ENCODE assay signal across 29 cellular contexts in the genomic region with DNA sequence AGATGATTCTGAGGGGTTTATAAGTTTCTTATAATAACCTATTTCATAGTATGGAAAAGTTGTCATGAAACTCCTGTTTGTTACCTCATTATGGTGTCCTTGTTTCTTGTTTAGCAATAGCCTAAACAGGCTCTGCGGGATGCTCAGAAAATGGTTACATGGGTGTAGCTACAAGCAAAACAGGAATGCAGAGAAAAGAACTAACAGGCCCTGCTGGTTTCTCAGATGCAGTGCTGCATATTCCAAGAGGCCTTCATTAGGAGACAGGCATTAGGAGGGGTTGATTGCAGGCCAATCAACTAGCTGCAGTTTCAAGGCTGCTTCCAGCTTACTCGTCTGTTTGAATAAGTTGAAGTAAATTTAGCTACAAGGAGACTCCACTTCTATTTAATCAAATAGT. TPM values are rescaled to one million over a fixed set of nuclear protein-coding genes. Genes with fewer than 3 reads are reported as not detected.
DNase-seq lines count a peak whose midpoint lies in the region; FAIRE-seq and TF ChIP-seq lines count a peak whose summit lies in the region.
"Had no signal": no experiment of that assay in that cellular context is flagged by ENCODE, and none has a peak within 500 bp of the region (broad histone marks: within the 10 kb centered on the region; RNA-seq: fewer than 3 reads in every experiment).

No MANE protein-coding gene starts in this region.

- no peaks in the 10 kb centered on the region for H3K23me2 ChIP-seq in H1 (ENCODE audit: low read depth, low read length)

- no peak overlapping the region for H3K56ac ChIP-seq in H1 (replicated peaks; ENCODE audit: insufficient read length, low read depth, low read length)

- H4K20me1 ChIP-seq in H1 (replicated peaks in 1 of 2; ENCODE audit: control insufficient read depth in 1 of 2, insufficient read depth in 2 of 2, low read length in 2 of 2), result no peaks in the 10 kb centered on the region

- FAIRE-seq in H1 (lab: Jason Lieb, UNC), result peak; percentile 57
- FAIRE-seq: GM18507, kidney had no signal

- H3K27ac ChIP-seq in HUES64 (ENCODE audit: low read depth, low read length), result peak overlapping the region; percentile 34; the same call in 1 of the 2 replicates
- H3K27ac ChIP-seq in H1 (ENCODE audit: low read depth, low read length), result no peak overlapping the region
- peak overlapping the region; percentile 32 for H3K27ac ChIP-seq in trophoblast cell (ENCODE audit: low read depth, low read length)
- no peak overlapping the region for H3K27ac ChIP-seq in esophagus muscularis mucosa (replicated peaks in 1 of 4)
- H3K27ac ChIP-seq: gastroesophageal sphincter, testis had no signal

- H2BK5ac ChIP-seq in H1 (ENCODE audit: low read depth, low read length) (no peak overlapping the region), trophoblast cell (ENCODE audit: low read depth, low read length, poor library complexity) (no peak overlapping the region)

- H3K79me1 ChIP-seq in H1 (ENCODE audit: low read depth, low read length) (no peaks in the 10 kb centered on the region), trophoblast cell (ENCODE audit: low read length) (peaks cover 3% of the 10 kb centered on the region)

- no peaks in the 10 kb centered on the region for H3K27me3 ChIP-seq in HUES64 (ENCODE audit: insufficient read depth, low read length)
- H3K27me3 ChIP-seq in H1 (replicated peaks in 1 of 4; ENCODE audit: control insufficient read depth in 3 of 4, extremely low read depth in 1 of 4, insufficient read depth in 3 of 4, low read length in 3 of 4), result no peaks in the 10 kb centered on the region
- H3K27me3 ChIP-seq in trophoblast cell (ENCODE audit: insufficient read depth, low read length), result no peaks in the 10 kb centered on the region
- H3K27me3 ChIP-seq in esophagus muscularis mucosa, result peaks cover 0 to 3% (median 0%) of the 10 kb centered on the region in 4 donors
- H3K27me3 ChIP-seq: gastroesophageal sphincter, testis had no signal

- peaks cover 48% of the 10 kb centered on the region for H3K4me1 ChIP-seq in HUES64 (ENCODE audit: insufficient read depth, low read length)
- H3K4me1 ChIP-seq in H1 (replicated peaks in 1 of 4; ENCODE audit: control insufficient read depth in 3 of 4, insufficient read depth in 4 of 4, low read length in 3 of 4), result peaks cover 2 to 12% (median 7%) of the 10 kb centered on the region in 4 experiments; a peak in 5 of 7 replicates
- H3K4me1 ChIP-seq in trophoblast cell (ENCODE audit: control insufficient read depth in 1 of 2, insufficient read depth in 2 of 2, low read length in 2 of 2), result peaks cover 0 to 2% of the 10 kb centered on the region in 2 experiments
- peaks cover 0 to 3% (median 0%) of the 10 kb centered on the region in 4 donors for H3K4me1 ChIP-seq in esophagus muscularis mucosa
- H3K4me1 ChIP-seq: testis had no signal

- TF ChIP-seq EP300 in H1 (IDR thresholded peaks at IDR 0.05; ENCODE audit: borderline replicate concordance in 1 of 2, low read depth in 2 of 2, low read length in 2 of 2) (no peak), esophagus muscularis mucosa (IDR thresholded peaks at IDR 0.05) (no peak)

- H3K4ac ChIP-seq in H1 (replicated peaks; ENCODE audit: insufficient read length, low read depth, low read length) (no peak overlapping the region), trophoblast cell (ENCODE audit: low read depth, low read length) (no peak overlapping the region)

- POLR2A ChIA-PET in H1 (lab: Charles Lee; ENCODE audit: partially characterized antibody), result interaction anchor here (1.5 kb wide), 1 partner anchor 10 kb away, joined by 4 read pairs; no protein-coding TSS in a partner anchor

- no peak overlapping the region for H2BK12ac ChIP-seq in H1 (ENCODE audit: low read depth, low read length)
- H2BK12ac ChIP-seq in trophoblast cell (ENCODE audit: low read length), result no peak overlapping the region

- H2AK5ac ChIP-seq in H1 (ENCODE audit: low read depth, low read length) (no peak overlapping the region), trophoblast cell (ENCODE audit: low read length) (no peak overlapping the region)

- TF ChIP-seq POLR2A in H1 (IDR thresholded peaks at IDR 0.05; ENCODE audit: control extremely low read depth in 1 of 2, low read depth in 2 of 2, low read length in 2 of 2) (no peak), esophagus muscularis mucosa (IDR thresholded peaks at IDR 0.05; ENCODE audit: low read depth) (no peak)

- peak overlapping the region; percentile 65; the same call in 1 of the 2 replicates for H3K18ac ChIP-seq in H1 (ENCODE audit: extremely low read depth, low read length)
- no peak overlapping the region for H3K18ac ChIP-seq in trophoblast cell (ENCODE audit: low read length)

- H4K91ac ChIP-seq in H1 (replicated peaks; ENCODE audit: insufficient read length, low read length) (no peak overlapping the region), trophoblast cell (ENCODE audit: low read depth, low read length) (no peak overlapping the region)

- 0 out of 4 replicates have a peak, but pooled peaks of 1 of the 2 experiments have one; percentile 1 for TF ChIP-seq RAD21 in H1 (IDR thresholded peaks at IDR 0.05 in 1 of 2, conservative IDR thresholded peaks at IDR 0.05 in 1 of 2; ENCODE audit: low read depth in 2 of 2, low read length in 2 of 2)

- no peak overlapping the region for H3K4me2 ChIP-seq in H1 (ENCODE audit: insufficient read depth in 1 of 2, low read depth in 2 of 2, low read length in 2 of 2)
- H3K4me2 ChIP-seq in trophoblast cell (ENCODE audit: low read length), result no peak overlapping the region

- no peak overlapping the region for H4K8ac ChIP-seq in H1 (ENCODE audit: extremely low read depth, insufficient read depth, low read length)
- no peak overlapping the region for H4K8ac ChIP-seq in trophoblast cell (ENCODE audit: low read depth, low read length)

- CTCF ChIA-PET in H1 (lab: Charles Lee; ENCODE audit: partially characterized antibody), result interaction anchor here (1.0 kb wide), 1 partner anchor 23 kb away, joined by 4 read pairs; no protein-coding TSS in a partner anchor

- H3K4me3 ChIP-seq in HUES64 (ENCODE audit: low read length) (no peak overlapping the region), H1 (ENCODE audit: extremely low read depth in 1 of 4, insufficient read depth in 2 of 4, low read depth in 3 of 4, low read length in 4 of 4) (no peak overlapping the region), trophoblast cell (ENCODE audit: low read depth, low read length) (no peak overlapping the region), esophagus muscularis mucosa (no peak overlapping the region)
- H3K4me3 ChIP-seq: gastroesophageal sphincter, testis had no signal

- WGBS in HUES64, result 59% methylated on average over 2 of the region's 2 CpGs
- WGBS in H1 (ENCODE audit: extremely low coverage in 1 of 2, insufficient coverage in 1 of 2, insufficient read length in 1 of 2, insufficient replicate concordance in 2 of 2, low coverage in 1 of 2, low lambda C conversion rate in 2 of 2, missing lambda C conversion rate in 1 of 2), 2 experiments, result 52% methylated on average over 2 of the region's 2 CpGs; no CpG with 5 or more reads in 1 of the 2 experiments
- no CpG with 5 or more reads among the region's 2 CpGs for WGBS in trophoblast cell (ENCODE audit: extremely low coverage, insufficient coverage, insufficient read length)
- 63% methylated on average over 2 of the region's 2 CpGs for WGBS in esophagus muscularis mucosa

- no peaks in the 10 kb centered on the region for H3K79me2 ChIP-seq in H1 (ENCODE audit: control insufficient read depth in 1 of 2, insufficient read depth in 2 of 2, low read length in 2 of 2)
- no peaks in the 10 kb centered on the region for H3K79me2 ChIP-seq in trophoblast cell (ENCODE audit: control insufficient read depth, insufficient read depth, low read length, poor library complexity)

- DNase-seq in H1 (ENCODE audit: low read depth in 1 of 2, low spot score in 2 of 2) (no peak), iPS DF 4.7 (ENCODE audit: extremely low read depth, low spot score) (peak; percentile 22), trophoblast cell (peak; percentile 85 to 94), NCI-H774 (lab: John Stamatoyannopoulos, UW) (no peak), NCI-H1092 (lab: John Stamatoyannopoulos, UW) (no peak), esophagus muscularis mucosa (ENCODE audit: extremely low spot score) (no peak)
- DNase-seq: ACHN; activated CD4-positive, alpha-beta memory T cell treated with anti-CD3 and anti-CD28 coated beads for 36 hours; activated CD4-positive, alpha-beta T cell treated with anti-CD3 and anti-CD28 coated beads for 1 hour; activated naive CD4-positive, alpha-beta T cell treated with Interleukin-2 at 50 U/mL for 16 hours; caudate nucleus; DMS 273 treated with DMSO at 0.1 percent for 48 hours; effector memory CD8-positive, alpha-beta T cell; kidney; left ventricle myocardium superior; midbrain; naive B cell; NCI-H1048; NCI-H187; NCI-H524; NK-92 treated with Interleukin-12 subunit alpha and Interleukin-12 subunit beta, amount 100 ng/mL, for 24 hours; nucleus accumbens; PC-3; stimulated activated CD8-positive, alpha-beta memory T cell treated with anti-CD3 and anti-CD28 coated beads, Interleukin-4, amount 100 ng/mL, for 48 hours; testis had no signal

- H3K36me3 ChIP-seq in HUES64 (ENCODE audit: insufficient read depth, low read length) (no peaks in the 10 kb centered on the region), H1 (ENCODE audit: control insufficient read depth in 2 of 4, insufficient read depth in 4 of 4, low read length in 3 of 4) (no peaks in the 10 kb centered on the region), trophoblast cell (ENCODE audit: control insufficient read depth in 1 of 2, insufficient read depth in 2 of 2, low read length in 2 of 2) (no peaks in the 10 kb centered on the region), esophagus muscularis mucosa (no peaks in the 10 kb centered on the region)
- H3K36me3 ChIP-seq: gastroesophageal sphincter had no signal

- H3K9me3 ChIP-seq in HUES64 (ENCODE audit: insufficient read depth, low read depth, low read length) (no peaks in the 10 kb centered on the region), H1 (ENCODE audit: insufficient read depth in 2 of 2, low read depth in 1 of 2, low read length in 1 of 2) (no peaks in the 10 kb centered on the region), trophoblast cell (ENCODE audit: insufficient read depth, low read depth, low read length) (no peaks in the 10 kb centered on the region), esophagus muscularis mucosa (no peaks in the 10 kb centered on the region)
- H3K9me3 ChIP-seq: gastroesophageal sphincter, testis had no signal

- H4K12ac ChIP-seq in trophoblast cell (ENCODE audit: low read depth, low read length), result no peak overlapping the region

- H3K14ac ChIP-seq in H1 (ENCODE audit: insufficient read length) (no peak overlapping the region), trophoblast cell (ENCODE audit: low read length) (no peak overlapping the region)

- H2AFZ ChIP-seq in H1 (ENCODE audit: low read length), result 0 out of 2 replicates have a peak overlapping the region, but pooled peaks have one; percentile 13
- H2AFZ ChIP-seq in trophoblast cell (ENCODE audit: insufficient read depth, low read length, poor library complexity), result no peak overlapping the region

- intact Hi-C loops in esophagus muscularis mucosa (cut with DNase I), result no loop called here

- H3K23ac ChIP-seq in H1 (ENCODE audit: insufficient read length) (no peak overlapping the region), trophoblast cell (ENCODE audit: low read length) (no peak overlapping the region)

- H3K9ac ChIP-seq in HUES64 (ENCODE audit: low read depth, low read length) (no peak overlapping the region), H1 (replicated peaks in 1 of 4; ENCODE audit: extremely low read depth in 1 of 4, low read depth in 3 of 4, low read length in 3 of 4) (no peak overlapping the region), trophoblast cell (ENCODE audit: low read length) (no peak overlapping the region)

- H2BK20ac ChIP-seq in H1 (ENCODE audit: low read length), result no peak overlapping the region

- H4K5ac ChIP-seq in H1 (ENCODE audit: insufficient read length, low read depth, low read length), result no peak overlapping the region

- no peak overlapping the region for H2BK120ac ChIP-seq in H1 (replicated peaks; ENCODE audit: low read depth, low read length)
- no peak overlapping the region for H2BK120ac ChIP-seq in trophoblast cell (ENCODE audit: insufficient read depth, low read length, poor library complexity)

- H2BK15ac ChIP-seq in H1 (ENCODE audit: low read length), result no peak overlapping the region

- no peak for TF ChIP-seq CTCF in H1 (IDR thresholded peaks at IDR 0.05; ENCODE audit: control extremely low read depth in 1 of 3, insufficient read depth in 1 of 3, low read depth in 1 of 3, low read length in 3 of 3)
- TF ChIP-seq CTCF in esophagus muscularis mucosa (IDR thresholded peaks at IDR 0.05), result no peak

RNA-seq across cellular contexts. Expression of a gene that starts 37.6 kb away (rescaled TPM):
- polyA plus RNA-seq in HUES64 (2013, experiment 1 of 2), result 1.3 TPM
- polyA plus RNA-seq in HUES64 (2013, experiment 2 of 2), result 0.89 TPM
- total RNA-seq in H1 (2021; fragmentation: NEBNext Ultra II Directional; extraction: Animal tissue kit (Norgen Biotek cat#: 25700)), result 0.59 and 1.3 TPM in 2 replicates
- polyA plus RNA-seq in H1 (2011; rRNA removed), result 0.49 and 1.1 TPM in 2 replicates
- 0.69 TPM for polyA plus RNA-seq in H1 (2011; cell fraction: cytosol; rRNA removed)
- polyA plus RNA-seq in H1 (2011; cell fraction: nucleus; rRNA removed), result 0.58 TPM
- polyA plus RNA-seq in H1 (2012, experiment 1 of 2), result 0.86 to 2.4 TPM (median 1.5 TPM) in 4 replicates
- polyA plus RNA-seq in H1 (2012, experiment 2 of 2), result 0.28 TPM
- 0.79 TPM for polyA plus RNA-seq in H1 (2013, experiment 1 of 2)
- 0.66 TPM for polyA plus RNA-seq in H1 (2013, experiment 2 of 2)
- 0.13 and 0.61 TPM in 2 replicates for polyA minus RNA-seq in H1 (2011; rRNA and poly(A)+ RNA removed)
- polyA minus RNA-seq in H1 (2011; cell fraction: cytosol; rRNA and poly(A)+ RNA removed), result 1.8 TPM
- 0.30 TPM for polyA minus RNA-seq in H1 (2011; cell fraction: nucleus; rRNA and poly(A)+ RNA removed)
- polyA plus RNA-seq in trophoblast cell (2013), result 144 and 154 TPM in 2 replicates
- 10 to 100 TPM; 20.0 to 63.3 (median 43.2) TPM for total RNA-seq in esophagus muscularis mucosa
- total RNA-seq: B cell had no signal

Comparison
In these comparisons a context has a peak if more than half of its experiments do, and no peak if none do; other contexts are left out.
1. H3K27ac ChIP-seq: peak in HUES64 (single experiment) and trophoblast cell (single experiment); none in H1 (single experiment) and esophagus muscularis mucosa (0 of 4).
2. DNase-seq: peak in iPS DF 4.7 (single experiment) and trophoblast cell (2 of 2); none in H1 (0 of 2), NCI-H774 (single experiment), NCI-H1092 (single experiment) and esophagus muscularis mucosa (single experiment).